Comparison of ENCODE assay signal across 8 cellular contexts in the genomic region with DNA sequence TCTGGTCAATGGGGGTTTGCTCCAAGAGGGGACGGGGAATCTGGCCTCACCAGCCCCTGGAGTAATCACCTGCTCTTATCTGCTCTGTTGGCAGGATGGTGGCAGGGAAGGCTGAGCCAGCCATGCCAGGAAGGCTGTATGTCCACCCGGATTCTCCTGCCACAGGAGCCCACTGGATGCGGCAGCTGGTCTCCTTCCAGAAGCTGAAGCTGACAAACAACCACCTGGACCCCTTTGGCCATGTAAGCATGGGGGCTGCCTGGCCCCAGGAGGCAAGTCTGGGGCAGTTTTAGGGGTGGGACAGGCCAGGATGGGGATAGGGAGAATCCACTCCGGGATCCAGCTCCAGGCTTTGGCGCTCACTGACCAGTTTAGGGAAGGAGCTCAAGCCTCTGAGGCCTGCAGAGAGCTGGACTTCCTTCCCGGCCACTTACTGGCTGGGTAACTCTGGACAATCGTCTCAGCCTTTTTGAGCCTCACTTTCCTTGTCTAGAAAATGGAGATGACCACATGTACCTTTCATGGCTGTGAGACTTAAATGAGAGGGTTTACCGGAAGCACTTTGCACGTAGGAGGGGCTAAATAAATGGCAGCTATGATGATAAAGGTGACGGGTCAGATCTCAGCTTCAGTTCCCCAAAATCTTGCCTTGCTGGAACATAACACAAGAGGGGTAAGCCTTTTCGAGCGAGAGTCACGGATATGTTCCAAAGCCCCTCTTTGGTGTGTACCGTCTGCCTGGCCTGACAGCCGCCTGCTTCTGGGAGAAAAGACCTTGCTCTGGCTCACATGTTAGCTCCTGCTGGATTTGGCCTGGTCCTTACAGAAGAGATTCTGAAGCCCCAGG. TPM values are rescaled to one million over a fixed set of nuclear protein-coding genes. Genes with fewer than 3 reads are reported as not detected.
DNase-seq lines count a peak whose midpoint lies in the region; ATAC-seq, FAIRE-seq and TF ChIP-seq lines count a peak whose summit lies in the region.

No MANE protein-coding gene starts in this region.

- peaks cover under 1% of the 10 kb centered on the region for H3K4me1 Mint-ChIP-seq in activated naive CD8-positive, alpha-beta T cell treated with anti-CD3 and anti-CD28 coated beads, Interleukin-2, amount 10 ng/mL, durations not matched to agents 7 days and 5 days
- H3K4me1 Mint-ChIP-seq in activated naive CD8-positive, alpha-beta T cell treated with anti-CD3 and anti-CD28 coated beads, Interleukin-2, amount 50 U/mL, for 24 hours, result peaks cover under 1% of the 10 kb centered on the region

- H2AFZ ChIP-seq in SU-DHL-6 (ENCODE audit: low read depth, low read length, severe bottlenecking), result peak overlapping the region; percentile 98

- 56 to 59% methylated on average over 15 of the region's 15 CpGs for WGBS in heart right ventricle, 2 donors

- no peaks in the 10 kb centered on the region for H3K27me3 ChIP-seq in SU-DHL-6 (ENCODE audit: low read length)
- peaks cover 0 to 29% (median 19%) of the 10 kb centered on the region in 7 donors for H3K27me3 ChIP-seq in heart right ventricle

- H3K79me2 ChIP-seq in SU-DHL-6 (ENCODE audit: insufficient read depth, low read length), result no peaks in the 10 kb centered on the region

- POLR2A ChIA-PET in activated naive CD8-positive, alpha-beta T cell treated with anti-CD3 and anti-CD28 coated beads, Interleukin-2, amount 10 ng/mL, durations not matched to agents 7 days and 5 days (lab: Charles Lee), result no interaction called here

- H3K9ac ChIP-seq in SU-DHL-6 (ENCODE audit: low read length), result peak overlapping the region; percentile 37; the same call in 1 of the 2 replicates

- peak overlapping the region; percentile 43 for H3K4me2 ChIP-seq in SU-DHL-6 (ENCODE audit: low read depth, low read length, poor library complexity, severe bottlenecking)

- no peaks in the 10 kb centered on the region for H3F3A ChIP-seq in SU-DHL-6 (ENCODE audit: insufficient read depth)

- H3K27me3 Mint-ChIP-seq in activated naive CD8-positive, alpha-beta T cell treated with anti-CD3 and anti-CD28 coated beads, Interleukin-2, amount 10 ng/mL, durations not matched to agents 7 days and 5 days, result peaks cover 18% of the 10 kb centered on the region
- H3K27me3 Mint-ChIP-seq in activated naive CD8-positive, alpha-beta T cell treated with anti-CD3 and anti-CD28 coated beads, Interleukin-2, amount 50 U/mL, for 24 hours, result peaks cover 14% of the 10 kb centered on the region

- no peak overlapping the region for H3K4me3 Mint-ChIP-seq in activated naive CD8-positive, alpha-beta T cell treated with anti-CD3 and anti-CD28 coated beads, Interleukin-2, amount 10 ng/mL, durations not matched to agents 7 days and 5 days
- H3K4me3 Mint-ChIP-seq in activated naive CD8-positive, alpha-beta T cell treated with anti-CD3 and anti-CD28 coated beads, Interleukin-2, amount 50 U/mL, for 24 hours, result no peak overlapping the region

- no peaks in the 10 kb centered on the region for H3K9me2 ChIP-seq in SU-DHL-6 (replicated peaks; ENCODE audit: insufficient read depth, low read length)

- no peak for ATAC-seq in activated naive CD8-positive, alpha-beta T cell treated with anti-CD3 and anti-CD28 coated beads, Interleukin-2, amount 10 ng/mL, durations not matched to agents 7 days and 5 days (ENCODE audit: low read depth)
- ATAC-seq in activated naive CD8-positive, alpha-beta T cell treated with anti-CD3 and anti-CD28 coated beads, Interleukin-2, amount 50 U/mL, for 24 hours, result no peak
- ATAC-seq in heart right ventricle (peak in 5 of 8 donors; percentile 29 to 70 (median 55)), GM21528 (IDR thresholded peaks at IDR 0.05; ENCODE audit: low FRiP score, unreplicated experiment) (no peak), GM21390 (IDR thresholded peaks at IDR 0.05; ENCODE audit: unreplicated experiment) (no peak)

- peaks cover 0 to 4% (median 0%) of the 10 kb centered on the region in 9 donors for H3K4me1 ChIP-seq in heart right ventricle

- H3K36me3 Mint-ChIP-seq in activated naive CD8-positive, alpha-beta T cell treated with anti-CD3 and anti-CD28 coated beads, Interleukin-2, amount 10 ng/mL, durations not matched to agents 7 days and 5 days, result no peaks in the 10 kb centered on the region
- no peaks in the 10 kb centered on the region for H3K36me3 Mint-ChIP-seq in activated naive CD8-positive, alpha-beta T cell treated with anti-CD3 and anti-CD28 coated beads, Interleukin-2, amount 50 U/mL, for 24 hours (ENCODE audit: low read depth)

- H4K20me1 ChIP-seq in SU-DHL-6 (ENCODE audit: low read depth, low read length), result no peaks in the 10 kb centered on the region

- H3K27ac ChIP-seq in SU-DHL-6 (ENCODE audit: low read depth, low read length), result no peak overlapping the region
- no peak overlapping the region for H3K27ac ChIP-seq in heart right ventricle

- TF ChIP-seq CTCF in SU-DHL-6 (IDR thresholded peaks at IDR 0.05; ENCODE audit: insufficient read depth, low read length, poor library complexity, severe bottlenecking) (no peak), heart right ventricle (IDR thresholded peaks at IDR 0.05) (no peak)

- peak; percentile 77 for FAIRE-seq in urothelium cell line (lab: Jason Lieb, UNC)

- H3K9me3 ChIP-seq in SU-DHL-6 (ENCODE audit: insufficient read depth, low read length), result no peaks in the 10 kb centered on the region
- H3K9me3 ChIP-seq in heart right ventricle, result no peaks in the 10 kb centered on the region

- peak; percentile 13 for DNase-seq in activated naive CD8-positive, alpha-beta T cell treated with anti-CD3 and anti-CD28 coated beads, Interleukin-2, amount 10 ng/mL, durations not matched to agents 7 days and 5 days
- no peak for DNase-seq in activated naive CD8-positive, alpha-beta T cell treated with anti-CD3 and anti-CD28 coated beads, Interleukin-2, amount 50 U/mL, for 24 hours
- peak in 1 of 2 donors; percentile 46 for DNase-seq in heart right ventricle
- no peak for DNase-seq in urothelium cell line (ENCODE audit: low spot score)
- DNase-seq in NCI-H1048 (lab: John Stamatoyannopoulos, UW), result no peak

- no peaks in the 10 kb centered on the region for H3K9me3 Mint-ChIP-seq in activated naive CD8-positive, alpha-beta T cell treated with anti-CD3 and anti-CD28 coated beads, Interleukin-2, amount 10 ng/mL, durations not matched to agents 7 days and 5 days
- H3K9me3 Mint-ChIP-seq in activated naive CD8-positive, alpha-beta T cell treated with anti-CD3 and anti-CD28 coated beads, Interleukin-2, amount 50 U/mL, for 24 hours, result no peaks in the 10 kb centered on the region

- H3K4me3 ChIP-seq in SU-DHL-6 (ENCODE audit: insufficient read depth, low read length, poor library complexity, severe bottlenecking) (no peak overlapping the region), heart right ventricle (no peak overlapping the region)

- H3K27ac Mint-ChIP-seq in activated naive CD8-positive, alpha-beta T cell treated with anti-CD3 and anti-CD28 coated beads, Interleukin-2, amount 10 ng/mL, durations not matched to agents 7 days and 5 days, result no peak overlapping the region
- no peak overlapping the region for H3K27ac Mint-ChIP-seq in activated naive CD8-positive, alpha-beta T cell treated with anti-CD3 and anti-CD28 coated beads, Interleukin-2, amount 50 U/mL, for 24 hours

- H3K36me3 ChIP-seq in SU-DHL-6 (ENCODE audit: low read length), result no peaks in the 10 kb centered on the region
- H3K36me3 ChIP-seq in heart right ventricle, result no peaks in the 10 kb centered on the region

- intact Hi-C loops in heart right ventricle (cut with DNase I), result no loop called here

RNA-seq across cellular contexts. Expression of gene TBX4, which starts 15.4 kb away (rescaled TPM):
- not detected for total RNA-seq in activated naive CD8-positive, alpha-beta T cell treated with anti-CD3 and anti-CD28 coated beads, Interleukin-2, amount 10 ng/mL, durations not matched to agents 7 days and 5 days
- total RNA-seq in heart right ventricle, result not detected
- polyA plus RNA-seq in heart right ventricle, result under 1 TPM in 1 of 2 donors, not detected in 1; 0.03 TPM

Comparison
In these comparisons a context has a peak if more than half of its experiments do, and no peak if none do; other contexts are left out.
1. ATAC-seq: peak in heart right ventricle (5 of 8); none in activated naive CD8-positive, alpha-beta T cell treated with anti-CD3 and anti-CD28 coated beads, Interleukin-2, amount 10 ng/mL, durations not matched to agents 7 days and 5 days (single experiment), activated naive CD8-positive, alpha-beta T cell treated with anti-CD3 and anti-CD28 coated beads, Interleukin-2, amount 50 U/mL, for 24 hours (single experiment), GM21528 (single experiment) and GM21390 (single experiment).